In the genomic region with DNA sequence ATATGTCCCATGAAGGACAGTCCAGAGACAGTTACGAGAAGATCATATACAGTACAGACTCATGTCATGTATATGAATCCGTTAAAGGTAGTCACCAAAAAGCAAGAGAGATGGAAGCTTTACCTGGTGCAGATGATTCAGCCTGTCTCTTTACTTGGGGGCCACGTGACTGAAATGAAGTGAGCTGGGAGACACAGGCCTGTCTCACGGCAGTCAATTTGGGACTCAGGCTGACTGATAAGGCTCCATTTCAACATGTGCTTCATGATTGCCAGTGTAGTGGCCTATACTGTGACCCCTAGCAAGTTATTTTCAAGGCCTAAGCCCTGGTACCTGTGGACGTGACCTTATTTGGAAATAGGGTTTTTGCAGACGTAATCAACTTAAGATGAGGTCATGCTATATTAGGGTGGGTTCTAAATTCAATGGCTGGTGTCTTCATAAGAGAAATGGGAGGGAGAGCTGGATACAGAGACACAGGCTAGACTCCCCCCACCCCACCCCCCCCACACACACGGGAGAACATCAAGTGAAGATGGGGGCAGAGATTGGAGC, we compare ENCODE assay signal across 1 cellular context.
A peak's percentile ranks its signal among the peaks of the same experiment; 100 is the strongest.
TF ChIP-seq lines count a peak whose summit lies in the region.

No MANE protein-coding gene starts in this region.

TF ChIP-seq in K562, 482 proteins besides CTCF, POLR2A, EP300 and RAD21 (continued from another document):
- TF ChIP-seq PBX2 (CRISPR knock-in tag; IDR thresholded peaks at IDR 0.05; ENCODE audit: low read depth): no peak
- TF ChIP-seq PBX2 (tag; conservative IDR thresholded peaks at IDR 0.05; ENCODE audit: low read depth): 0 out of 2 replicates have a peak, but pooled peaks have one; percentile 10
- no peak for TF ChIP-seq NELFE (IDR thresholded peaks at IDR 0.05; ENCODE audit: insufficient read depth, insufficient read length)
- no peak for TF ChIP-seq MTF1 (CRISPR knock-in tag; IDR thresholded peaks at IDR 0.05; ENCODE audit: borderline replicate concordance)
- TF ChIP-seq, protein P1, sequence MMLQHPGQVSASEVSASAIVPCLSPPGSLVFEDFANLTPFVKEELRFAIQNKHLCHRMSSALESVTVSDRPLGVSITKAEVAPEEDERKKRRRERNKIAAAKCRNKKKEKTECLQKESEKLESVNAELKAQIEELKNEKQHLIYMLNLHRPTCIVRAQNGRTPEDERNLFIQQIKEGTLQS (IDR thresholded peaks at IDR 0.05): peak; percentile 40; the same call in 1 of the 2 replicates
- TF ChIP-seq, protein P1 (CRISPR knock-in tag; conservative IDR thresholded peaks at IDR 0.05): no peak
- peak; percentile 42 for TF ChIP-seq MEIS2 (IDR thresholded peaks at IDR 0.05; ENCODE audit: partially characterized antibody)
- peak; percentile 54 for TF ChIP-seq TCF3 (CRISPR knock-in tag; IDR thresholded peaks at IDR 0.05)
- 0 out of 2 replicates have a peak, but pooled peaks have one; percentile 8 for TF ChIP-seq CEBPB (tag; IDR thresholded peaks at IDR 0.05)
- TF ChIP-seq CBFA2T3 (IDR thresholded peaks at IDR 0.05): peak; percentile 43
- no peak for TF ChIP-seq E2F5 (CRISPR knock-in tag; IDR thresholded peaks at IDR 0.05)
- TF ChIP-seq ZEB2 (IDR thresholded peaks at IDR 0.05): peak; percentile 52; the same call in 1 of the 2 replicates
- TF ChIP-seq L3MBTL2 (IDR thresholded peaks at IDR 0.05): peak; percentile 73
- TF ChIP-seq SFPQ (IDR thresholded peaks at IDR 0.05; ENCODE audit: low read depth, low read length): no peak
- TF ChIP-seq CTBP1 (IDR thresholded peaks at IDR 0.05; ENCODE audit: borderline replicate concordance): peak; percentile 57; the same call in 1 of the 2 replicates
- TF ChIP-seq MECOM (CRISPR knock-in tag; IDR thresholded peaks at IDR 0.05): peak; percentile 71
- peak; percentile 67; the same call in 1 of the 2 replicates for TF ChIP-seq ATF7 (IDR thresholded peaks at IDR 0.05)
- TF ChIP-seq ARID1B (IDR thresholded peaks at IDR 0.05): peak; percentile 33; the same call in 1 of the 2 replicates
- TF ChIP-seq ZNF77 (CRISPR knock-in tag; IDR thresholded peaks at IDR 0.05): no peak
- TF ChIP-seq WHSC1 (IDR thresholded peaks at IDR 0.05; ENCODE audit: low read length): no peak
- no peak for TF ChIP-seq CEBPZ (IDR thresholded peaks at IDR 0.05; ENCODE audit: borderline replicate concordance, low read depth, low read length)
- TF ChIP-seq, protein P2, sequence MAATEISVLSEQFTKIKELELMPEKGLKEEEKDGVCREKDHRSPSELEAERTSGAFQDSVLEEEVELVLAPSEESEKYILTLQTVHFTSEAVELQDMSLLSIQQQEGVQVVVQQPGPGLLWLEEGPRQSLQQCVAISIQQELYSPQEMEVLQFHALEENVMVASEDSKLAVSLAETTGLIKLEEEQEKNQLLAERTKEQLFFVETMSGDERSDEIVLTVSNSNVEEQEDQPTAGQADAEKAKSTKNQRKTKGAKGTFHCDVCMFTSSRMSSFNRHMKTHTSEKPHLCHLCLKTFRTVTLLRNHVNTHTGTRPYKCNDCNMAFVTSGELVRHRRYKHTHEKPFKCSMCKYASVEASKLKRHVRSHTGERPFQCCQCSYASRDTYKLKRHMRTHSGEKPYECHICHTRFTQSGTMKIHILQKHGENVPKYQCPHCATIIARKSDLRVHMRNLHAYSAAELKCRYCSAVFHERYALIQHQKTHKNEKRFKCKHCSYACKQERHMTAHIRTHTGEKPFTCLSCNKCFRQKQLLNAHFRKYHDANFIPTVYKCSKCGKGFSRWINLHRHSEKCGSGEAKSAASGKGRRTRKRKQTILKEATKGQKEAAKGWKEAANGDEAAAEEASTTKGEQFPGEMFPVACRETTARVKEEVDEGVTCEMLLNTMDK (IDR thresholded peaks at IDR 0.05; ENCODE audit: borderline replicate concordance, insufficient read depth, low read depth, low read length, poor library complexity, severe bottlenecking): no peak
- TF ChIP-seq NR1H2 (CRISPR knock-in tag; IDR thresholded peaks at IDR 0.05): no peak
- TF ChIP-seq, protein P3, sequence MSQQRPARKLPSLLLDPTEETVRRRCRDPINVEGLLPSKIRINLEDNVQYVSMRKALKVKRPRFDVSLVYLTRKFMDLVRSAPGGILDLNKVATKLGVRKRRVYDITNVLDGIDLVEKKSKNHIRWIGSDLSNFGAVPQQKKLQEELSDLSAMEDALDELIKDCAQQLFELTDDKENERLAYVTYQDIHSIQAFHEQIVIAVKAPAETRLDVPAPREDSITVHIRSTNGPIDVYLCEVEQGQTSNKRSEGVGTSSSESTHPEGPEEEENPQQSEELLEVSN (IDR thresholded peaks at IDR 0.05; ENCODE audit: borderline replicate concordance in 1 of 2, extremely low read depth in 1 of 2, insufficient read depth in 1 of 2, insufficient read length in 1 of 2, low read depth in 1 of 2, low read length in 1 of 2, poor library complexity in 1 of 2, severe bottlenecking in 1 of 2): no peak
- no peak for TF ChIP-seq E2F3 (CRISPR knock-in tag; IDR thresholded peaks at IDR 0.05)
- no peak for TF ChIP-seq HMGN3 (IDR thresholded peaks at IDR 0.05; ENCODE audit: borderline replicate concordance, extremely low read depth, insufficient read length, low read depth, low read length)
- TF ChIP-seq FOS (IDR thresholded peaks at IDR 0.05; ENCODE audit: extremely low read depth, insufficient read length): no peak
- TF ChIP-seq TOE1 (IDR thresholded peaks at IDR 0.05; ENCODE audit: borderline replicate concordance): peak; percentile 62; the same call in 1 of the 2 replicates
- no peak for TF ChIP-seq TOE1 (CRISPR knock-in tag; IDR thresholded peaks at IDR 0.05; ENCODE audit: borderline replicate concordance, low read depth)
- TF ChIP-seq CLOCK (CRISPR knock-in tag; IDR thresholded peaks at IDR 0.05; ENCODE audit: borderline replicate concordance): no peak
